11 cellular contexts compared by ENCODE assay signal in genomic region chr20:45611054-45611453, GRCh38. TPM values are rescaled to one million over a fixed set of nuclear protein-coding genes. Genes with fewer than 3 reads are reported as not detected.
DNase-seq lines count a peak whose midpoint lies in the region; ATAC-seq and TF ChIP-seq lines count a peak whose summit lies in the region.
"Had no signal": no experiment of that assay in that cellular context is flagged by ENCODE, and none has a peak within 500 bp of the region (broad histone marks: within the 10 kb centered on the region; RNA-seq: fewer than 3 reads in every experiment).

No MANE protein-coding gene starts in this region.

- H3K4me3 ChIP-seq in PC-3 (ENCODE audit: low read length), result no peak overlapping the region; the same call in 1 of the 2 replicates
- H3K4me3 ChIP-seq in fibroblast of lung (replicated peaks in 1 of 4; ENCODE audit: control extremely low read depth in 1 of 4, insufficient read depth in 1 of 4, low read depth in 3 of 4, low read length in 4 of 4), result no peak overlapping the region
- H3K4me3 ChIP-seq in ascending aorta, result no peak overlapping the region

- POLR2A ChIA-PET in PC-3 (lab: Charles Lee; ENCODE audit: unreplicated experiment), result no interaction called here

- peaks cover 5% of the 10 kb centered on the region for H3F3A ChIP-seq in PC-3 (ENCODE audit: low read length, unreplicated experiment)

- TF ChIP-seq CTCF in PC-3 (conservative IDR thresholded peaks at IDR 0.05; ENCODE audit: low read depth, low read length) (no peak), fibroblast of lung (conservative IDR thresholded peaks at IDR 0.05 in 1 of 2, IDR thresholded peaks at IDR 0.05 in 1 of 2; ENCODE audit: low read depth in 1 of 2, low read length in 2 of 2) (no peak), ascending aorta (IDR thresholded peaks at IDR 0.05) (no peak)

- H3K36me3 ChIP-seq in PC-3 (ENCODE audit: low read depth, low read length), result no peaks in the 10 kb centered on the region
- no peaks in the 10 kb centered on the region for H3K36me3 ChIP-seq in fibroblast of lung (ENCODE audit: control insufficient read depth, insufficient read depth, low read length)
- H3K36me3 ChIP-seq in ascending aorta, result no peaks in the 10 kb centered on the region

- BruUV-seq in PC-3 (replicated peaks; lab: Mats Ljungman, UMichigan), result no TSS peak

- H4K20me1 ChIP-seq in PC-3 (ENCODE audit: low read length), result no peaks in the 10 kb centered on the region
- H4K20me1 ChIP-seq in fibroblast of lung (ENCODE audit: control insufficient read depth, extremely low read depth, insufficient read depth, low read length), result no peaks in the 10 kb centered on the region

- H3K4me2 ChIP-seq in PC-3 (ENCODE audit: low read length), result peak overlapping the region; percentile 58
- no peak overlapping the region for H3K4me2 ChIP-seq in fibroblast of lung (ENCODE audit: extremely low read depth, insufficient read depth, low read length)

- peak overlapping the region; percentile 29; the same call in 1 of the 2 replicates for H2AFZ ChIP-seq in PC-3 (ENCODE audit: low read length)
- no peak overlapping the region for H2AFZ ChIP-seq in fibroblast of lung (ENCODE audit: low read length)

- intact Hi-C loops in PC-3 (cut with micrococcal nuclease) (no loop called here), ascending aorta (cut with DNase I) (no loop called here)

- H3K4me1 ChIP-seq in PC-3 (ENCODE audit: insufficient read depth, low read length) (peaks cover 23% of the 10 kb centered on the region), fibroblast of lung (ENCODE audit: control insufficient read depth, extremely low read depth, insufficient read depth, low read length) (no peaks in the 10 kb centered on the region), ascending aorta (no peaks in the 10 kb centered on the region)

- H3K27ac ChIP-seq in PC-3 (ENCODE audit: low read length) (peak overlapping the region; percentile 59), fibroblast of lung (ENCODE audit: insufficient read depth, low read length) (no peak overlapping the region), ascending aorta (no peak overlapping the region)
- H3K27ac ChIP-seq: HL-60 had no signal

- no peaks in the 10 kb centered on the region for H3K79me2 ChIP-seq in PC-3 (ENCODE audit: low read length)
- no peaks in the 10 kb centered on the region for H3K79me2 ChIP-seq in fibroblast of lung (ENCODE audit: control insufficient read depth, insufficient read depth, low read length)

- H3K9me2 ChIP-seq in PC-3 (replicated peaks; ENCODE audit: low read length), result no peaks in the 10 kb centered on the region

- H3K9ac ChIP-seq in PC-3 (ENCODE audit: low read length) (no peak overlapping the region), fibroblast of lung (ENCODE audit: insufficient read depth, low read length) (no peak overlapping the region)

- CTCF ChIA-PET in PC-3 (lab: Charles Lee), result no interaction called here

- peak; percentile 74 for ATAC-seq in PC-3
- ATAC-seq in GM21381 (IDR thresholded peaks at IDR 0.05; ENCODE audit: unreplicated experiment), result no peak

- DNase-seq in SIG-M5 treated with dmso at 0.1 percent for 504 hours (lab: John Stamatoyannopoulos, UW; ENCODE audit: unreplicated experiment) (peak; percentile 57), SIG-M5 (lab: John Stamatoyannopoulos, UW) (no peak), PC-3 (peak; percentile 85), fibroblast of lung (ENCODE audit: low read depth in 2 of 2) (peak; percentile 16 to 88), DMS79 treated with DMSO at 0.1 percent for 48 hours (lab: John Stamatoyannopoulos, UW) (no peak), ascending aorta (ENCODE audit: low spot score in 2 of 2) (no peak)
- peak in 2 of 3 experiments; percentile 26 to 71 for DNase-seq in stimulated activated CD4-positive, alpha-beta T cell treated with anti-CD3 and anti-CD28 coated beads, TNF-alpha, amount 100 ng/mL, for 24 hours (ENCODE audit: low read depth in 3 of 3)
- DNase-seq: hippocampal formation had no signal

- H3K9me3 ChIP-seq in PC-3 (ENCODE audit: low read length), result no peaks in the 10 kb centered on the region
- no peaks in the 10 kb centered on the region for H3K9me3 ChIP-seq in fibroblast of lung (ENCODE audit: control insufficient read depth, insufficient read depth, low read depth, low read length)
- peaks cover 3 to 8% of the 10 kb centered on the region in 2 donors for H3K9me3 ChIP-seq in ascending aorta

- H3K27me3 ChIP-seq in PC-3 (ENCODE audit: low read length) (no peaks in the 10 kb centered on the region), fibroblast of lung (ENCODE audit: control insufficient read depth, insufficient read depth, low read length) (no peaks in the 10 kb centered on the region), ascending aorta (no peaks in the 10 kb centered on the region)

RNA-seq across cellular contexts. Expression of gene WFDC10A, which starts 18.5 kb away (rescaled TPM):
- not detected in 2 replicates for total RNA-seq in PC-3 (2014; rRNA removed)
- total RNA-seq in fibroblast of lung, result not detected in 2 replicates
- polyA plus RNA-seq in fibroblast of lung, result not detected in 2 replicates
- not detected in 2 replicates for polyA plus RNA-seq in fibroblast of lung (2012)
- polyA minus RNA-seq in fibroblast of lung (ENCODE audit: low replicate concordance), result not detected in 2 replicates
- total RNA-seq in ascending aorta, result not detected
- total RNA-seq: skeletal muscle tissue had no signal

RNA-seq across cellular contexts. Expression of gene WFDC9, which starts 20.0 kb away (rescaled TPM):
- not detected in 2 replicates for total RNA-seq in PC-3 (2014; rRNA removed)
- not detected in 2 replicates for total RNA-seq in fibroblast of lung
- polyA plus RNA-seq in fibroblast of lung, result not detected in 2 replicates
- polyA plus RNA-seq in fibroblast of lung (2012), result not detected in 2 replicates
- not detected in 2 replicates for polyA minus RNA-seq in fibroblast of lung (ENCODE audit: low replicate concordance)
- total RNA-seq in ascending aorta, result not detected
- total RNA-seq: skeletal muscle tissue had no signal

RNA-seq across cellular contexts. Expression of gene WFDC8, which starts 32.0 kb away (rescaled TPM):
- not detected in 2 replicates for total RNA-seq in PC-3 (2014; rRNA removed)
- total RNA-seq in fibroblast of lung, result not detected in 2 replicates
- polyA plus RNA-seq in fibroblast of lung, result not detected in 2 replicates
- polyA plus RNA-seq in fibroblast of lung (2012), result not detected in 2 replicates
- polyA minus RNA-seq in fibroblast of lung (ENCODE audit: low replicate concordance), result not detected in 2 replicates
- total RNA-seq in ascending aorta, result not detected
- total RNA-seq: skeletal muscle tissue had no signal

RNA-seq across cellular contexts. Expression of gene WFDC11, which starts 59.0 kb away (rescaled TPM):
- total RNA-seq in PC-3 (2014; rRNA removed) (not detected in 2 replicates), fibroblast of lung (not detected in 2 replicates), ascending aorta (not detected)
- polyA plus RNA-seq in fibroblast of lung, result not detected in 2 replicates
- polyA plus RNA-seq in fibroblast of lung (2012), result not detected in 2 replicates
- not detected in 2 replicates for polyA minus RNA-seq in fibroblast of lung (ENCODE audit: low replicate concordance)
- total RNA-seq: skeletal muscle tissue had no signal

Comparison
In these comparisons a context has a peak if more than half of its experiments do, and no peak if none do; other contexts are left out.
1. DNase-seq: peak in SIG-M5 treated with dmso at 0.1 percent for 504 hours (single experiment), PC-3 (single experiment), fibroblast of lung (2 of 2) and stimulated activated CD4-positive, alpha-beta T cell treated with anti-CD3 and anti-CD28 coated beads, TNF-alpha, amount 100 ng/mL, for 24 hours (2 of 3); none in SIG-M5 (single experiment), DMS79 treated with DMSO at 0.1 percent for 48 hours (single experiment) and ascending aorta (0 of 2).